ENCODE assay signal across 30 cellular contexts in the genomic region with DNA sequence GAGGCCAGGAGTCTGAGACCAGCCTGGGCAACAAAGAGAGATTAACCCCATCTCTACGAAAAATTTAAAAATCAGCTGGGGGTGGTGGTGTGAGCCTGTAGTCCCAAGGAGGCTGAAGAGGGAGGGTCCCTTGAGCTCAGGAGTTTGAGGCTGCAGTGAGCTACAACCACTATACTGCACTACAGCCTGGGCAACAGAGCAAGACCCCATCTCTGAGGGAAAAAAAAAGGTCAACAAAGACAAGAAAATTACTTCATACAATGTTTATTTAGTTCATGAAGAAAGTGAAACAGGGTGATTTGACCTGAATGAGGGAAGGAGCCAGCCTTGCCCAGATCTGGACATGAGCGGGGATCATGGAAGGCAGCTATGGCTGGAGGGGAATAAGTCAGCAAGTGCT. TPM values are rescaled to one million over a fixed set of nuclear protein-coding genes. Genes with fewer than 3 reads are reported as not detected.
"Had no signal": no experiment of that assay in that cellular context is flagged by ENCODE, and none has a peak within 500 bp of the region (broad histone marks: within the 10 kb centered on the region; RNA-seq: fewer than 3 reads in every experiment).

No MANE protein-coding gene starts in this region.

- H3K27ac Mint-ChIP-seq: activated CD4-positive, alpha-beta T cell treated with anti-CD3 and anti-CD28 coated beads, Interleukin-2, amount 10 ng/mL, durations not matched to agents 24 days and 14 days; activated naive CD4-positive, alpha-beta T cell treated with anti-CD3 and anti-CD28 coated beads, Interleukin-2, amount 50 U/mL, for 72 hours; activated T-cell treated with anti-CD3 and anti-CD28 coated beads, Interleukin-2, amount 50 U/mL, for 24 hours; activated T-helper 1 cell treated with anti-CD3 and anti-CD28 coated beads, Interleukin-12 subunit alpha, Interleukin-12 subunit beta, Interleukin-2, Interleukin-4 antibody, amounts not matched to agents 30 ng/mL and 10 ng/mL and 1 ng/mL, durations not matched to agents 14 hours and 24 hours and 36 hours had no signal

- H3K4me1 ChIP-seq: breast epithelium had no signal

- H3K27me3 ChIP-seq: breast epithelium, MG63 had no signal

- H3K36me3 ChIP-seq: breast epithelium, MG63 had no signal

- H3K27ac ChIP-seq: breast epithelium, SK-N-MC had no signal

- DNase-seq: activated CD4-positive, alpha-beta T cell treated with anti-CD3 and anti-CD28 coated beads for 1 hour; activated CD4-positive, alpha-beta T cell treated with anti-CD3 and anti-CD28 coated beads, Interleukin-2, amount 50 U/mL, for 48 hours; activated CD8-positive, alpha-beta memory T cell treated with anti-CD3 and anti-CD28 coated beads, Interleukin-2, amount 10 ng/mL, durations not matched to agents 7 days and 5 days; activated effector memory CD4-positive, alpha-beta T cell treated with anti-CD3 and anti-CD28 coated beads, Interleukin-2, amount 50 U/mL, for 16 hours; activated naive CD4-positive, alpha-beta T cell treated with Interleukin-2 at 50 U/mL for 16 hours; activated T-cell treated with anti-CD3 and anti-CD28 coated beads, Interleukin-2, amount 50 U/mL, for 24 hours; anterior cingulate cortex; MG63; MV-4-11; NCI-H1092 treated with DMSO at 0.1 percent for 48 hours; NCI-H1417 treated with DMSO at 0.1 percent for 48 hours; NCI-H1694; NCI-H2029; NCI-H2107; NCI-H2171 treated with DMSO at 0.1 percent for 48 hours; NCI-H226; NCI-H526; NCI-H774; OCI-M1; RPMI8226; T-cell had no signal

- H3K9me3 Mint-ChIP-seq: activated T-cell treated with anti-CD3 and anti-CD28 coated beads, Interleukin-2, amount 50 U/mL, for 24 hours; activated T-helper 1 cell treated with anti-CD3 and anti-CD28 coated beads, Interleukin-12 subunit alpha, Interleukin-12 subunit beta, Interleukin-2, Interleukin-4 antibody, amounts not matched to agents 30 ng/mL and 10 ng/mL and 1 ng/mL, durations not matched to agents 14 hours and 24 hours and 36 hours; T-cell had no signal

- ATAC-seq: activated CD8-positive, alpha-beta memory T cell treated with anti-CD3 and anti-CD28 coated beads, Interleukin-2, amount 10 ng/mL, durations not matched to agents 7 days and 5 days; activated naive CD4-positive, alpha-beta T cell treated with anti-CD3 and anti-CD28 coated beads, Interleukin-2, amount 50 U/mL, for 72 hours; HepG2; Panc1; Right ventricle myocardium inferior; T-cell had no signal

- H3K9me3 ChIP-seq: breast epithelium, MG63 had no signal

- H3K4me3 Mint-ChIP-seq: activated CD4-positive, alpha-beta T cell treated with anti-CD3 and anti-CD28 coated beads, Interleukin-2, amount 10 ng/mL, durations not matched to agents 24 days and 14 days; activated CD8-positive, alpha-beta memory T cell treated with anti-CD3 and anti-CD28 coated beads, Interleukin-2, amount 10 ng/mL, durations not matched to agents 7 days and 5 days; activated T-cell treated with anti-CD3 and anti-CD28 coated beads, Interleukin-2, amount 50 U/mL, for 24 hours; activated T-helper 1 cell treated with anti-CD3 and anti-CD28 coated beads, Interleukin-12 subunit alpha, Interleukin-12 subunit beta, Interleukin-2, Interleukin-4 antibody, amounts not matched to agents 30 ng/mL and 10 ng/mL and 1 ng/mL, durations not matched to agents 14 hours and 24 hours and 36 hours; T-cell had no signal

- H3K4me3 ChIP-seq: breast epithelium, MG63, SK-N-MC had no signal

RNA-seq across cellular contexts. Expression of a gene that starts 59.1 kb away (rescaled TPM):
- total RNA-seq: HepG2, NCI-H460 had no signal
